In the genomic region with DNA sequence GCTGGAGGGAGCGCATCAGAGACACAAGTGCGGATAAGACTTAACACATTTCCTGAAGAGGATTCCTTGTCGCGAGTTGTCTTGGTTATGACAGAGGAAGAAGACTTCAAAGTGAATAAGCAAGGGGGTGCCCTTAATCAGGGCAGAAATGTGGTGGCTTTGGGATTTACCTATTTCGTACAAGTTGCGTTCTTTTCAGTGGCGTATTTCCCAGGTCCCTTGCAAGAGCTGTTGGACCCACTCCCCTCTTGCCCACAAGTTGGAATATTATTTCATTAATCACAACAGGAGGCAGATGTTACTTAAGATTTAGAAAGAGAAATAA, we compare ENCODE assay signal across 8 cellular contexts.
DNase-seq lines count a peak whose midpoint lies in the region; ATAC-seq and TF ChIP-seq lines count a peak whose summit lies in the region.

No MANE protein-coding gene starts in this region.

- POLR2A ChIA-PET in AG04449 (lab: Yijun Ruan, JAX), result no interaction called here

- H3K27ac ChIP-seq in dorsolateral prefrontal cortex, result peak overlapping the region; percentile 93 to 99 (median 97)

- H3K36me3 Mint-ChIP-seq in naive B cell, result no peaks in the 10 kb centered on the region
- H3K36me3 Mint-ChIP-seq in effector memory CD8-positive, alpha-beta T cell (ENCODE audit: insufficient read depth), result no peaks in the 10 kb centered on the region

- H3K27ac Mint-ChIP-seq in naive B cell, result peak overlapping the region in 1 of 6 donors; percentile 17
- H3K27ac Mint-ChIP-seq in effector memory CD8-positive, alpha-beta T cell, result no peak overlapping the region

- peak overlapping the region in 7 of 8 donors; percentile 54 to 89 (median 69) for H3K4me3 Mint-ChIP-seq in naive B cell
- H3K4me3 Mint-ChIP-seq in effector memory CD8-positive, alpha-beta T cell, result no peak overlapping the region

- no peak for TF ChIP-seq CTCF in AG04449 (IDR thresholded peaks at IDR 0.05; ENCODE audit: insufficient read depth, low read length, missing control alignments)
- peak in 16 of 56 donors; percentile 1 to 41 (median 16) for TF ChIP-seq CTCF in dorsolateral prefrontal cortex (IDR thresholded peaks at IDR 0.05 in 54 of 56, conservative IDR thresholded peaks at IDR 0.05 in 2 of 56; ENCODE audit: low read depth in 1 of 56, partially characterized antibody in 56 of 56)

- ATAC-seq in HG03064 (IDR thresholded peaks at IDR 0.05; ENCODE audit: low read depth, unreplicated experiment) (peak; percentile 24), naive B cell (ENCODE audit: low read depth in 2 of 2) (no peak), HG03135 (IDR thresholded peaks at IDR 0.05; ENCODE audit: unreplicated experiment) (no peak)
- no peak for ATAC-seq in effector memory CD8-positive, alpha-beta T cell (replicated peaks)

- CTCF ChIA-PET in AG04449 (lab: Yijun Ruan, JAX), result interaction anchor here (0.6 to 2.1 kb wide), 8 partner anchors 10 to 1059 kb away, joined by 3 to 7 read pairs (median 4); no protein-coding TSS in a partner anchor

- peak overlapping the region; percentile 61 for H3K4me3 ChIP-seq in AG04449 (ENCODE audit: low read depth, low read length)
- peak overlapping the region; percentile 51 to 82 (median 72) for H3K4me3 ChIP-seq in dorsolateral prefrontal cortex

- H3K9me3 Mint-ChIP-seq in naive B cell, result no peaks in the 10 kb centered on the region
- peaks cover 0 to 10% of the 10 kb centered on the region in 2 donors for H3K9me3 Mint-ChIP-seq in effector memory CD8-positive, alpha-beta T cell

- intact Hi-C loops in dorsolateral prefrontal cortex (cut with DNase I), result no loop called here

- DNase-seq in AG04449 (ENCODE audit: low read depth, low spot score), result no peak
- DNase-seq in dorsolateral prefrontal cortex, result no peak
- no peak for DNase-seq in naive B cell
- DNase-seq in effector memory CD8-positive, alpha-beta T cell, result no peak
- no peak for DNase-seq in NCI-H2227 (lab: John Stamatoyannopoulos, UW; ENCODE audit: unreplicated experiment)
- DNase-seq in activated effector memory CD4-positive, alpha-beta T cell treated with Interleukin-2 at 50 U/mL for 16 hours, result no peak

- H3K27me3 Mint-ChIP-seq in naive B cell, result peaks cover 34 to 35% (median 34%) of the 10 kb centered on the region in 3 donors
- H3K27me3 Mint-ChIP-seq in effector memory CD8-positive, alpha-beta T cell, result no peaks in the 10 kb centered on the region

- no peaks in the 10 kb centered on the region for H3K27me3 ChIP-seq in dorsolateral prefrontal cortex

- peaks cover 0 to 10% (median 3%) of the 10 kb centered on the region in 3 donors for H3K4me1 Mint-ChIP-seq in naive B cell
- H3K4me1 Mint-ChIP-seq in effector memory CD8-positive, alpha-beta T cell (ENCODE audit: low read depth in 2 of 2), result no peaks in the 10 kb centered on the region

Comparison
In these comparisons a context has a peak if more than half of its experiments do, and no peak if none do; other contexts are left out.
1. H3K4me3 Mint-ChIP-seq: peak in naive B cell (7 of 8); none in effector memory CD8-positive, alpha-beta T cell (0 of 2).